ENCODE assay signal across 8 cellular contexts in the genomic region with DNA sequence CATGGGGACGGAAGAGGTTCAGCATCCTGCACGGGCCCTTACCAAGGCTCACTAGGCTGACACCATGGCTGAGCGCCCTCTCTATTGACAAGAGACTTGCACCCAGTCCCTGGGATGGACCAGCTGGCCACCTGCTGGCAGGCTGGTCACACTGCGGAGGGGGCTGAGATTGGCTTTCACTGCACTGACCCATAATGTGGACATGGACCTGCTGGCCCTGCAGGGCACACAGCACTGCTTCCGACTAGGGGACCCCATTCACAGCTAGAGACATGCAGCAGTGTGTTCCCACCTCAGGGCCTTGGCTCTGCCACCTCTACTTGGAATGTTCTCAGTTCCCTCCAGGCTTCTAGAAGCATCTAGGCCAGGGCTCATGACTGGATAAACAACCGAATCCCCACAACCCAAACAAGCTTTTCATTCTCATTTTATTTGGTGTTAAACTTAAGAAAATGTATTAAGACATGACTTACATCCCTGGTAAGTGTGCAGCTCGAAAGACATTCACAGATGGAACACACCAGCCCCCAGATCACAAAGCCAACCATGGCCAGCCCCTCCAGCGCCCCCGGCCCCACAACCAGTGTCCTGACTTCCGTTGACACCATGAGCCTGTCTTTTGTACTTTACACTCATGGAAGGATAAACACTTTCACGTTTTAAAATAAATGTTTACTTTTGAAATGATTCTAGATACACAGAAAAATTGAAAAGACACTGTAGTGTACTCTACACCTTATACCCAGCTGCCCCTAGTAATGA. TPM values are rescaled to one million over a fixed set of nuclear protein-coding genes. Genes with fewer than 3 reads are reported as not detected.
DNase-seq lines count a peak whose midpoint lies in the region; ATAC-seq and TF ChIP-seq lines count a peak whose summit lies in the region.

No MANE protein-coding gene starts in this region.

- H3K27me3 ChIP-seq in HL-60 (ENCODE audit: insufficient read depth, poor library complexity, severe bottlenecking) (no peaks in the 10 kb centered on the region), lung (ENCODE audit: control insufficient read depth, insufficient read depth) (no peaks in the 10 kb centered on the region)

- no peaks in the 10 kb centered on the region for H3K9me3 ChIP-seq in lung (ENCODE audit: control insufficient read depth in 2 of 2, insufficient read depth in 1 of 2, low read length in 1 of 2)

- H3K27me3 Mint-ChIP-seq in stimulated activated naive B cell treated with anti-CD40 and anti-IgM and Interleukin-4, amounts not matched to agents 10 μg/mL and 1 μg/mL and 100 μg/mL, for 72 hours, result peaks cover 5 to 28% of the 10 kb centered on the region in 2 donors

- H3K27ac ChIP-seq in HL-60 (replicated peaks) (no peak overlapping the region), lung (ENCODE audit: low read depth in 1 of 2, low read length in 1 of 2) (no peak overlapping the region)

- no peaks in the 10 kb centered on the region for H3K36me3 Mint-ChIP-seq in stimulated activated naive B cell treated with anti-CD40 and anti-IgM and Interleukin-4, amounts not matched to agents 10 μg/mL and 1 μg/mL and 100 μg/mL, for 72 hours

- H3K4me1 Mint-ChIP-seq in stimulated activated naive B cell treated with anti-CD40 and anti-IgM and Interleukin-4, amounts not matched to agents 10 μg/mL and 1 μg/mL and 100 μg/mL, for 72 hours, result peaks cover 1 to 6% of the 10 kb centered on the region in 2 donors

- no peak overlapping the region for H3K4me3 Mint-ChIP-seq in stimulated activated naive B cell treated with anti-CD40 and anti-IgM and Interleukin-4, amounts not matched to agents 10 μg/mL and 1 μg/mL and 100 μg/mL, for 72 hours

- H3K9me3 Mint-ChIP-seq in stimulated activated naive B cell treated with anti-CD40 and anti-IgM and Interleukin-4, amounts not matched to agents 10 μg/mL and 1 μg/mL and 100 μg/mL, for 72 hours, result no peaks in the 10 kb centered on the region

- no peak overlapping the region for H3K27ac Mint-ChIP-seq in stimulated activated naive B cell treated with anti-CD40 and anti-IgM and Interleukin-4, amounts not matched to agents 10 μg/mL and 1 μg/mL and 100 μg/mL, for 72 hours

- H3K36me3 ChIP-seq in lung (ENCODE audit: control insufficient read depth in 2 of 2, insufficient read depth in 2 of 2, low read length in 2 of 2), result no peaks in the 10 kb centered on the region

- WGBS in lung, 2 donors, result 58 to 77% methylated on average over 11 of the region's 11 CpGs

- peak; percentile 75 for TF ChIP-seq CTCF in HL-60 (IDR thresholded peaks at IDR 0.05; ENCODE audit: insufficient read depth, low read length)
- peak; percentile 96 for TF ChIP-seq CTCF in WI38 (IDR thresholded peaks at IDR 0.05; ENCODE audit: low read depth, low read length)
- TF ChIP-seq CTCF in lung (IDR thresholded peaks at IDR 0.05; ENCODE audit: control extremely low read depth, extremely low read depth), result peak; percentile 86

- peak; percentile 71 for ATAC-seq in lung (ENCODE audit: insufficient read depth, low FRiP score)
- ATAC-seq in stimulated activated naive B cell treated with anti-CD40 and anti-IgM and Interleukin-4, amounts not matched to agents 10 μg/mL and 1 μg/mL and 100 μg/mL, for 72 hours (replicated peaks), result peak; percentile 87 to 90

- H3K4me1 ChIP-seq in lung (ENCODE audit: control insufficient read depth in 2 of 2, insufficient read depth in 2 of 2, low read length in 2 of 2), result no peaks in the 10 kb centered on the region

- H3K4me3 ChIP-seq in HL-60 (replicated peaks; ENCODE audit: insufficient read depth, low read length) (no peak overlapping the region), WI38 (ENCODE audit: low read depth, low read length) (no peak overlapping the region), lung (no peak overlapping the region)

- peak; percentile 69 for DNase-seq in CD1c-positive myeloid dendritic cell (ENCODE audit: extremely low spot score)
- DNase-seq in HL-60 (ENCODE audit: low read depth in 1 of 2, low spot score in 1 of 2), result peak in 1 of 2 experiments; percentile 21
- DNase-seq in cerebellar cortex (ENCODE audit: low spot score), result peak; percentile 31
- peak; percentile 73 for DNase-seq in lung (ENCODE audit: low spot score)
- DNase-seq in stimulated activated naive B cell treated with anti-CD40 and anti-IgM and Interleukin-4, amounts not matched to agents 10 μg/mL and 1 μg/mL and 100 μg/mL, for 72 hours, result no peak
- DNase-seq in GF-D8 (lab: John Stamatoyannopoulos, UW), result no peak
- DNase-seq in NOMO-1 (lab: John Stamatoyannopoulos, UW; ENCODE audit: unreplicated experiment in 2 of 2), result no peak

RNA-seq across cellular contexts. Expression of a gene that starts 9.3 kb away (rescaled TPM):
- total RNA-seq in lung, result not detected
- polyA plus RNA-seq in lung, result under 1 TPM in 1 of 2 donors, not detected in 1; 0.16 TPM

RNA-seq across cellular contexts. Expression of a gene that starts 18.9 kb away (rescaled TPM):
- total RNA-seq in lung, result 10 to 100 TPM; 28.0 to 44.3 TPM
- 10 to 100 TPM; 44.2 to 47.1 TPM for polyA plus RNA-seq in lung

RNA-seq across cellular contexts. Expression of a gene that starts 23.1 kb away (rescaled TPM):
- total RNA-seq in lung, result 10 to 100 TPM in 1 of 2 donors, 1 to 10 TPM in 1; 2.4 to 34.2 TPM
- polyA plus RNA-seq in lung, result 10 to 100 TPM; 11.2 to 11.5 TPM

RNA-seq across cellular contexts. Expression of a gene that starts 27.1 kb away (rescaled TPM):
- total RNA-seq in lung, result 1 to 10 TPM in 1 of 2 donors, not detected in 1; 1.3 TPM
- polyA plus RNA-seq in lung, result under 1 TPM; 0.10 to 0.17 TPM

RNA-seq across cellular contexts. Expression of a gene that starts 48.8 kb away (rescaled TPM):
- 1 to 10 TPM in 1 of 2 donors, under 1 TPM in 1; 0.37 to 1.9 TPM for total RNA-seq in lung
- polyA plus RNA-seq in lung, result under 1 TPM; 0.06 to 0.22 TPM

Comparison
In these comparisons a context has a peak if more than half of its experiments do, and no peak if none do; other contexts are left out.
1. DNase-seq: peak in CD1c-positive myeloid dendritic cell (single experiment), cerebellar cortex (single experiment) and lung (single experiment); none in stimulated activated naive B cell treated with anti-CD40 and anti-IgM and Interleukin-4, amounts not matched to agents 10 μg/mL and 1 μg/mL and 100 μg/mL, for 72 hours (single experiment), GF-D8 (single experiment) and NOMO-1 (0 of 2).
2. Peak in every context shown above with its lines, with median percentiles within 50 percentile points of each other: CTCF ChIP-seq.